In genomic region chr1:202034149-202034682, GRCh38 we compare ENCODE assay signal across 11 cellular contexts. TPM values are rescaled to one million over a fixed set of nuclear protein-coding genes. Genes with fewer than 3 reads are reported as not detected.
DNase-seq lines count a peak whose midpoint lies in the region; ATAC-seq and TF ChIP-seq lines count a peak whose summit lies in the region.
"Had no signal": no experiment of that assay in that cellular context is flagged by ENCODE, and none has a peak within 500 bp of the region (broad histone marks: within the 10 kb centered on the region; RNA-seq: fewer than 3 reads in every experiment).

No MANE protein-coding gene starts in this region.

- H3K27me3 ChIP-seq in AG04450 (ENCODE audit: control insufficient read depth, insufficient read depth, low read length) (no peaks in the 10 kb centered on the region), SJSA1 (replicated peaks) (no peaks in the 10 kb centered on the region), hepatocyte (no peaks in the 10 kb centered on the region)

- no peak overlapping the region for H2AFZ ChIP-seq in hepatocyte

- peaks cover 37% of the 10 kb centered on the region for H3K4me1 Mint-ChIP-seq in progenitor cell of endocrine pancreas (ENCODE audit: low read depth)

- no peaks in the 10 kb centered on the region for H3K27me3 Mint-ChIP-seq in progenitor cell of endocrine pancreas

- peak overlapping the region; percentile 50 for H3K4me2 ChIP-seq in hepatocyte

- H3K9me3 ChIP-seq in AG04450 (ENCODE audit: control insufficient read depth, insufficient read depth, low read length) (no peaks in the 10 kb centered on the region; the same call in 1 of the 2 replicates), SJSA1 (replicated peaks) (no peaks in the 10 kb centered on the region), hepatocyte (ENCODE audit: low read depth) (no peaks in the 10 kb centered on the region)

- TF ChIP-seq CTCF in AG04450 (IDR thresholded peaks at IDR 0.05; ENCODE audit: low read depth, low read length) (no peak), hepatocyte (IDR thresholded peaks at IDR 0.05; ENCODE audit: poor library complexity) (no peak), progenitor cell of endocrine pancreas (IDR thresholded peaks at IDR 0.05; ENCODE audit: unreplicated experiment) (no peak)

- no peaks in the 10 kb centered on the region for H3K36me3 ChIP-seq in SJSA1
- no peaks in the 10 kb centered on the region for H3K36me3 ChIP-seq in hepatocyte (replicated peaks; ENCODE audit: insufficient read depth, low read depth)

- peak overlapping the region; percentile 99 for H3K27ac Mint-ChIP-seq in progenitor cell of endocrine pancreas
- H3K27ac Mint-ChIP-seq: T-helper 1 cell treated with Interleukin-12 subunit alpha and Interleukin-12 subunit beta and Interleukin-4 antibody, amounts not matched to agents 30 μg/mL and 1 μg/mL, for 36 hours had no signal

- H3K4me3 ChIP-seq in AG04450 (ENCODE audit: low read depth, low read length), result no peak overlapping the region
- no peak overlapping the region for H3K4me3 ChIP-seq in SJSA1
- H3K4me3 ChIP-seq in hepatocyte, result no peak overlapping the region

- WGBS in hepatocyte (ENCODE audit: low lambda C conversion rate, missing lambda C conversion rate), result 74% methylated on average over 6 of the region's 7 CpGs

- H3K36me3 Mint-ChIP-seq in progenitor cell of endocrine pancreas (ENCODE audit: insufficient read depth), result no peaks in the 10 kb centered on the region

- ATAC-seq in HG02588 (IDR thresholded peaks at IDR 0.05; ENCODE audit: unreplicated experiment), result no peak

- no peaks in the 10 kb centered on the region for H3K79me2 ChIP-seq in hepatocyte

- peaks cover 45% of the 10 kb centered on the region for H3K4me1 ChIP-seq in SJSA1 (replicated peaks)
- H3K4me1 ChIP-seq in hepatocyte (ENCODE audit: insufficient read depth), result peaks cover 20% of the 10 kb centered on the region

- peak overlapping the region; percentile 63 for H3K27ac ChIP-seq in AG04450 (ENCODE audit: low read depth, low read length)
- H3K27ac ChIP-seq in SJSA1, result peak overlapping the region; percentile 72
- H3K27ac ChIP-seq in hepatocyte, result peak overlapping the region; percentile 96

- H3K9me2 ChIP-seq in hepatocyte (replicated peaks; ENCODE audit: insufficient read depth), result no peaks in the 10 kb centered on the region

- CTCF ChIA-PET in AG04450 (lab: Charles Lee), result no interaction called here

- POLR2A ChIA-PET in AG04450 (lab: Yijun Ruan, JAX), result interaction anchor here (0.7 to 0.8 kb wide), 2 partner anchors 18 to 98 kb away, joined by 3 to 5 read pairs; no protein-coding TSS in a partner anchor

- H4K20me1 ChIP-seq in hepatocyte (ENCODE audit: insufficient read depth, poor library complexity, severe bottlenecking), result no peaks in the 10 kb centered on the region

- DNase-seq in AG04450 (ENCODE audit: low read depth, low spot score) (no peak), SJSA1 (ENCODE audit: low read depth in 1 of 2, low spot score in 2 of 2) (no peak), hepatocyte (ENCODE audit: low spot score) (no peak), progenitor cell of endocrine pancreas (ENCODE audit: low spot score, unreplicated experiment) (no peak), retina (no peak), HK-2 (ENCODE audit: unreplicated experiment) (no peak), foreskin melanocyte (no peak)
- DNase-seq: activated CD4-positive, alpha-beta T cell treated with anti-CD3 and anti-CD28 coated beads for 4 hours; activated gamma-delta T cell had no signal

- peaks cover 3% of the 10 kb centered on the region for H3K9me3 Mint-ChIP-seq in progenitor cell of endocrine pancreas (ENCODE audit: low read depth)
- H3K9me3 Mint-ChIP-seq: T-helper 1 cell treated with Interleukin-12 subunit alpha and Interleukin-12 subunit beta and Interleukin-4 antibody, amounts not matched to agents 30 μg/mL and 1 μg/mL, for 36 hours had no signal

- H3K4me3 Mint-ChIP-seq in progenitor cell of endocrine pancreas (ENCODE audit: low read depth), result peak overlapping the region; percentile 51
- H3K4me3 Mint-ChIP-seq: T-helper 1 cell treated with Interleukin-12 subunit alpha and Interleukin-12 subunit beta and Interleukin-4 antibody, amounts not matched to agents 30 μg/mL and 1 μg/mL, for 36 hours had no signal

RNA-seq across cellular contexts. Expression of gene ELF3, which starts 23.8 kb away (rescaled TPM):
- polyA plus RNA-seq in AG04450 (2011; rRNA removed) (0.12 and 0.72 TPM in 2 replicates), hepatocyte (333 and 361 TPM in 2 replicates)
- 0.18 and 0.22 TPM in 2 replicates for polyA minus RNA-seq in AG04450 (2011; rRNA and poly(A)+ RNA removed)
- total RNA-seq in SJSA1 (2014; rRNA removed; shearing (Covaris generic)), result 0.05 TPM in 1 of 2 replicates, not detected in the other
- total RNA-seq in hepatocyte (336 and 367 TPM in 2 replicates), progenitor cell of endocrine pancreas (71.9 and 74.3 TPM in 2 replicates)

RNA-seq across cellular contexts. Expression of gene RNPEP, which starts 51.8 kb away (rescaled TPM):
- 86.8 and 89.0 TPM in 2 replicates for polyA plus RNA-seq in AG04450 (2011; rRNA removed)
- 52.7 and 53.0 TPM in 2 replicates for polyA minus RNA-seq in AG04450 (2011; rRNA and poly(A)+ RNA removed)
- 69.7 and 80.9 TPM in 2 replicates for total RNA-seq in SJSA1 (2014; rRNA removed; shearing (Covaris generic))
- 57.6 and 57.9 TPM in 2 replicates for total RNA-seq in hepatocyte
- 74.2 and 81.5 TPM in 2 replicates for polyA plus RNA-seq in hepatocyte
- total RNA-seq in progenitor cell of endocrine pancreas, result 54.7 and 59.5 TPM in 2 replicates

Comparison
In these comparisons a context has a peak if more than half of its experiments do, and no peak if none do; other contexts are left out.
1. RNA of gene ELF3, which starts 23.8 kb away (total RNA-seq): 336 to 367 TPM in hepatocyte and 71.9 to 74.3 TPM in progenitor cell of endocrine pancreas; 0.05 TPM in SJSA1; every median in the first group is over 10 times any median in the second.
2. Peak in every context shown above with its lines, with median percentiles within 50 percentile points of each other: H3K27ac ChIP-seq.